In genomic region chr7:45570797-45571196, GRCh38 we compare ENCODE assay signal across 20 cellular contexts.
"Had no signal": no experiment of that assay in that cellular context is flagged by ENCODE, and none has a peak within 500 bp of the region (broad histone marks: within the 10 kb centered on the region; RNA-seq: fewer than 3 reads in every experiment).

No MANE protein-coding gene starts in this region.

- H3K4me1 ChIP-seq: testis had no signal

- H3K27ac ChIP-seq: psoas muscle, right lobe of liver, spleen, testis, tibial nerve, upper lobe of right lung, vagina had no signal

- H3K4me3 ChIP-seq: psoas muscle, right lobe of liver, spleen, testis, tibial nerve, upper lobe of right lung, vagina had no signal

- H3K9me3 ChIP-seq: psoas muscle, right lobe of liver, spleen, testis, tibial nerve, upper lobe of right lung, vagina had no signal

- H3K36me3 ChIP-seq: right lobe of liver, spleen, tibial nerve, upper lobe of right lung, vagina had no signal

- DNase-seq: dermis blood vessel endothelial cell; effector CD4-positive, alpha-beta T cell; foreskin melanocyte; hippocampal formation; kidney glomerular epithelial cell; mammary epithelial cell; naive thymus-derived CD4-positive, alpha-beta T cell; nephron progenitor cell; psoas muscle; retina; right lobe of liver; spleen; stimulated activated CD4-positive, alpha-beta T cell treated with anti-CD3 and anti-CD28 coated beads, Interleukin-15, amount 100 ng/mL, for 24 hours; stimulated activated CD4-positive, alpha-beta T cell treated with anti-CD3 and anti-CD28 coated beads, Interleukin-1b, Interleukin-23, amount 100 ng/mL, for 48 hours; stimulated activated CD4-positive, alpha-beta T cell treated with anti-CD3 and anti-CD28 coated beads, Interleukin-4, amount 100 ng/mL, for 24 hours; testis; upper lobe of right lung had no signal

- ATAC-seq: naive thymus-derived CD4-positive, alpha-beta T cell; psoas muscle; right lobe of liver; stimulated activated memory B cell treated with anti-CD40 and anti-IgM and Interleukin-4, amounts not matched to agents 10 μg/mL and 1 μg/mL and 100 μg/mL, for 72 hours; upper lobe of right lung had no signal

- H3K27me3 ChIP-seq: right lobe of liver, testis, vagina had no signal
